Comparison of ENCODE assay signal across 9 cellular contexts in the genomic region with DNA sequence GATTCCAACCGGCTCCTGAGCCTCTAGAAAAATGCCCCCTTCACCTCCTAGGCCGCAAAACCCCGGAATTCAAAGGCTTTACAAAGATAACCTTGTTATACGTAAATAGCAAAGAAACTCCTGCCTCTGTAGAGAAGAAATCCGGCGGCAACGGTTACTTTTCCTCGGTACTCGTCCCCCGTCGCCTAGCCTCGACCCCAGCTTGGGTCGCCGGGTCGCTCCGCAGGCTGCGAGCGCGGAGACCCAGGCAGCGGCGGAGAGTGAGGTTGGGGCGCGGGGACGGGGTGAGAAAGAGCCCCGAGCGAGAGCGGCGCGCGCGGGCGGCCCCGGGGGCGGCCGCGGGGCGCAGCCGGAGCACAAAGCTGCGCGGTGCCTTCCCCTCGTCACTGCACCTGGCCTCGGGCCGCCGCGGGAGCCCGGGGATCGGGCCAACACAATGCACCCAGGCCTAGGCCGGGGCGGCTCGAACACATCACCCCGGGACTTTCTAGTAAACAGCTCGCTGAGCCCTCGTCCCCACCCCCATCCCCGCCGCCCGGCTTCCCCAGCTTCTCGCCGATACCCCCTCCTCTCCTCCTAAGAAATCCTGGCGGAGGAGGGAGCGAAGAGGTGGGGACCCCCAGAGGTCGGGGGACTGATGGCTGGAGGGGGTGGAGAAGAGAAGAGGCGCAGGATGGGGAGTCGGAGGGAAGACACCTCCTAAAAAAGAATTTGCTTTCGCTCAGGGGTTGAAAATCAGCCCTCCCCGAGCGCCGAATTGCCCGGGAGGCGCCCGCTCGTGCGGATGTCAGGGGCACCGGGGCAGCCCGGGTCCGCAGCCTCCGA. TPM values are rescaled to one million over a fixed set of nuclear protein-coding genes. Genes with fewer than 3 reads are reported as not detected.
DNase-seq lines count a peak whose midpoint lies in the region; ATAC-seq and TF ChIP-seq lines count a peak whose summit lies in the region.
"Had no signal": no experiment of that assay in that cellular context is flagged by ENCODE, and none has a peak within 500 bp of the region (broad histone marks: within the 10 kb centered on the region; RNA-seq: fewer than 3 reads in every experiment).

No MANE protein-coding gene starts in this region.

- peaks cover 2% of the 10 kb centered on the region for H3K36me3 Mint-ChIP-seq in activated CD4-positive, alpha-beta T cell treated with anti-CD3 and anti-CD28 coated beads for 36 hours (ENCODE audit: low read depth)
- no peaks in the 10 kb centered on the region for H3K36me3 Mint-ChIP-seq in effector memory CD8-positive, alpha-beta T cell (ENCODE audit: insufficient read depth)
- H3K36me3 Mint-ChIP-seq in memory B cell = no peaks in the 10 kb centered on the region

- no peaks in the 10 kb centered on the region for H3K36me3 ChIP-seq in MM.1S (replicated peaks; ENCODE audit: insufficient read depth, low read length)
- H3K36me3 ChIP-seq in thyroid gland = no peaks in the 10 kb centered on the region

- CTCF ChIA-PET in activated CD4-positive, alpha-beta T cell treated with anti-CD3 and anti-CD28 coated beads for 36 hours (lab: Charles Lee) = interaction anchor here (0.6 kb wide), 1 partner anchor 739 kb away, joined by 3 read pairs; no protein-coding TSS in a partner anchor

- no peaks in the 10 kb centered on the region for H3K4me1 ChIP-seq in MM.1S (ENCODE audit: low read length)
- peaks cover 12 to 38% of the 10 kb centered on the region in 2 donors for H3K4me1 ChIP-seq in thyroid gland

- no peaks in the 10 kb centered on the region for H3K9me2 ChIP-seq in MM.1S (replicated peaks; ENCODE audit: insufficient read depth, low read length)

- H3F3A ChIP-seq in MM.1S (ENCODE audit: insufficient read depth, low read length) = no peaks in the 10 kb centered on the region

- H3K27ac ChIP-seq in MM.1S (ENCODE audit: low read length) (no peak overlapping the region), thyroid gland (peak overlapping the region; percentile 97 to 99 (median 98))

- peak; percentile 47 for DNase-seq in activated CD4-positive, alpha-beta T cell treated with anti-CD3 and anti-CD28 coated beads for 36 hours
- DNase-seq in activated CD4-positive, alpha-beta T cell treated with anti-CD3 and anti-CD28 coated beads, Interleukin-2, amount 50 U/mL, for 48 hours = no peak
- DNase-seq in MM.1S = peak; percentile 42
- no peak for DNase-seq in effector memory CD8-positive, alpha-beta T cell
- no peak for DNase-seq in memory B cell (ENCODE audit: low spot score in 2 of 2)
- DNase-seq in thyroid gland = peak; percentile 66 to 67
- DNase-seq in DMS79 treated with DMSO at 0.1 percent for 48 hours (lab: John Stamatoyannopoulos, UW) = no peak
- DNase-seq: DND-41 had no signal

- H3K4me2 ChIP-seq in MM.1S (ENCODE audit: low read depth, low read length) = peak overlapping the region; percentile 62

- no peak for TF ChIP-seq POLR2A in thyroid gland (IDR thresholded peaks at IDR 0.05)

- H3K4me1 Mint-ChIP-seq in activated CD4-positive, alpha-beta T cell treated with anti-CD3 and anti-CD28 coated beads for 36 hours = peaks cover 9% of the 10 kb centered on the region
- H3K4me1 Mint-ChIP-seq in effector memory CD8-positive, alpha-beta T cell (ENCODE audit: low read depth in 2 of 2) = peaks cover 0 to 5% of the 10 kb centered on the region in 2 donors
- peaks cover 7% of the 10 kb centered on the region for H3K4me1 Mint-ChIP-seq in memory B cell

- no peaks in the 10 kb centered on the region for H3K79me2 ChIP-seq in MM.1S (ENCODE audit: low read length)

- H3K4me3 ChIP-seq in MM.1S (ENCODE audit: low read length) (peak overlapping the region; percentile 60), thyroid gland (replicated peaks in 1 of 3) (peak overlapping the region; percentile 79 to 81 (median 81))

- ATAC-seq in activated CD4-positive, alpha-beta T cell treated with anti-CD3 and anti-CD28 coated beads for 36 hours = peak; percentile 57
- peak; percentile 57 for ATAC-seq in effector memory CD8-positive, alpha-beta T cell (replicated peaks)
- ATAC-seq in memory B cell (ENCODE audit: low read depth) = peak; percentile 43
- ATAC-seq in GM18873 (IDR thresholded peaks at IDR 0.05; ENCODE audit: low FRiP score, unreplicated experiment) = no peak

- peaks cover 13% of the 10 kb centered on the region for H3K27me3 ChIP-seq in MM.1S (replicated peaks; ENCODE audit: insufficient read depth, low read length)
- H3K27me3 ChIP-seq in thyroid gland = no peaks in the 10 kb centered on the region

- POLR2A ChIA-PET in activated CD4-positive, alpha-beta T cell treated with anti-CD3 and anti-CD28 coated beads for 36 hours (lab: Charles Lee) = no interaction called here

- no peaks in the 10 kb centered on the region for H4K20me1 ChIP-seq in MM.1S (ENCODE audit: insufficient read depth, low read length)

- intact Hi-C loops in activated CD4-positive, alpha-beta T cell treated with anti-CD3 and anti-CD28 coated beads for 36 hours (cut with DNase I, micrococcal nuclease) = loop anchor here in 1 of 2 experiments (10.0 kb wide), 1 partner anchor 240 kb away; no protein-coding TSS in a partner anchor
- intact Hi-C loops in thyroid gland (cut with DNase I) = no loop called here

- WGBS in thyroid gland, 2 donors = 1 to 2% methylated on average over 32 to 56 of the region's 76 CpGs

- TF ChIP-seq CTCF in MM.1S (IDR thresholded peaks at IDR 0.05; ENCODE audit: low read length) (no peak), thyroid gland (IDR thresholded peaks at IDR 0.05) (no peak)

- H3K27me3 Mint-ChIP-seq in activated CD4-positive, alpha-beta T cell treated with anti-CD3 and anti-CD28 coated beads for 36 hours = peaks cover 38% of the 10 kb centered on the region
- peaks cover 29 to 40% of the 10 kb centered on the region in 2 donors for H3K27me3 Mint-ChIP-seq in effector memory CD8-positive, alpha-beta T cell
- peaks cover 20% of the 10 kb centered on the region for H3K27me3 Mint-ChIP-seq in memory B cell

- peak overlapping the region; percentile 6; the same call in 1 of the 2 replicates for H3K9ac ChIP-seq in MM.1S (ENCODE audit: low read length)

- no peaks in the 10 kb centered on the region for H3K9me3 Mint-ChIP-seq in activated CD4-positive, alpha-beta T cell treated with anti-CD3 and anti-CD28 coated beads for 36 hours (ENCODE audit: low read depth)
- H3K9me3 Mint-ChIP-seq in effector memory CD8-positive, alpha-beta T cell = peaks cover 0 to 6% of the 10 kb centered on the region in 2 donors
- no peaks in the 10 kb centered on the region for H3K9me3 Mint-ChIP-seq in memory B cell

- H3K9me3 ChIP-seq in MM.1S (replicated peaks; ENCODE audit: insufficient read depth, low read length) (no peaks in the 10 kb centered on the region), thyroid gland (no peaks in the 10 kb centered on the region)

- peak overlapping the region; percentile 84 for H2AFZ ChIP-seq in MM.1S (ENCODE audit: low read length)

- peak overlapping the region; percentile 36 for H3K4me3 Mint-ChIP-seq in activated CD4-positive, alpha-beta T cell treated with anti-CD3 and anti-CD28 coated beads for 36 hours
- peak overlapping the region; percentile 31 to 51 for H3K4me3 Mint-ChIP-seq in effector memory CD8-positive, alpha-beta T cell
- H3K4me3 Mint-ChIP-seq in memory B cell = peak overlapping the region; percentile 47

- no peak overlapping the region for H3K27ac Mint-ChIP-seq in activated CD4-positive, alpha-beta T cell treated with anti-CD3 and anti-CD28 coated beads for 36 hours
- H3K27ac Mint-ChIP-seq in effector memory CD8-positive, alpha-beta T cell = no peak overlapping the region
- H3K27ac Mint-ChIP-seq in memory B cell = no peak overlapping the region

RNA-seq across cellular contexts. Expression of a gene that starts 0.9 kb away (rescaled TPM):
- total RNA-seq in activated CD4-positive, alpha-beta T cell treated with anti-CD3 and anti-CD28 coated beads for 36 hours = under 1 TPM; 0.30 to 0.54 TPM
- 100 to 1,000 TPM in 1 of 4 donors, 10 to 100 TPM in 3; 35.5 to 103 (median 75.0) TPM for total RNA-seq in thyroid gland

Comparison
In these comparisons a context has a peak if more than half of its experiments do, and no peak if none do; other contexts are left out.
1. DNase-seq: peak in activated CD4-positive, alpha-beta T cell treated with anti-CD3 and anti-CD28 coated beads for 36 hours (single experiment), MM.1S (single experiment) and thyroid gland (2 of 2); none in activated CD4-positive, alpha-beta T cell treated with anti-CD3 and anti-CD28 coated beads, Interleukin-2, amount 50 U/mL, for 48 hours (0 of 2), effector memory CD8-positive, alpha-beta T cell (0 of 3), memory B cell (0 of 2) and DMS79 treated with DMSO at 0.1 percent for 48 hours (single experiment).
2. RNA of a gene that starts 0.9 kb away (total RNA-seq): 35.5 to 103 TPM in thyroid gland; 0.30 to 0.54 TPM in activated CD4-positive, alpha-beta T cell treated with anti-CD3 and anti-CD28 coated beads for 36 hours; every median in the first group is over 10 times any median in the second.
3. Peak in every context shown above with its lines, with median percentiles within 50 percentile points of each other: H3K4me3 Mint-ChIP-seq.